8 cellular contexts compared by ENCODE assay signal in genomic region chr16:27242868-27243590, GRCh38. TPM values are rescaled to one million over a fixed set of nuclear protein-coding genes. Genes with fewer than 3 reads are reported as not detected.
DNase-seq lines count a peak whose midpoint lies in the region; ATAC-seq and TF ChIP-seq lines count a peak whose summit lies in the region.

No MANE protein-coding gene starts in this region.

- no peak overlapping the region for H4K8ac ChIP-seq in mesendoderm (ENCODE audit: low read depth, low read length)

- DNase-seq in activated T-cell treated with anti-CD3 and anti-CD28 coated beads, Interleukin-2, amount 50 U/mL, for 1 hour, result peak; percentile 42
- DNase-seq in activated T-cell treated with anti-CD3 and anti-CD28 coated beads for 4 hours, result no peak
- DNase-seq in SK-N-MC (ENCODE audit: low read depth, low spot score), result no peak
- DNase-seq in mesendoderm, result no peak
- peak; percentile 72 to 82 for DNase-seq in tibial artery
- no peak for DNase-seq in NCI-H1436 (lab: John Stamatoyannopoulos, UW)

- H3K18ac ChIP-seq in mesendoderm (ENCODE audit: low read length), result no peak overlapping the region

- H3K36me3 ChIP-seq in SK-N-MC (ENCODE audit: insufficient read depth, low read length), result no peaks in the 10 kb centered on the region; the same call in 1 of the 2 replicates
- no peaks in the 10 kb centered on the region for H3K36me3 ChIP-seq in mesendoderm (ENCODE audit: control insufficient read depth, insufficient read depth, low read length)
- no peaks in the 10 kb centered on the region for H3K36me3 ChIP-seq in tibial artery

- H3K4me3 Mint-ChIP-seq in dendritic cell treated with granulocyte-macrophage colony-stimulating factor and Interleukin-4, amounts not matched to agents 40 ng/mL and 50 ng/mL, for 4 days, result peak overlapping the region; percentile 58

- no peak for ATAC-seq in GM21723 (IDR thresholded peaks at IDR 0.05; ENCODE audit: unreplicated experiment)

- no peak for TF ChIP-seq CTCF in tibial artery (IDR thresholded peaks at IDR 0.05)

- peaks cover 2% of the 10 kb centered on the region for H3K27me3 Mint-ChIP-seq in dendritic cell treated with granulocyte-macrophage colony-stimulating factor and Interleukin-4, amounts not matched to agents 40 ng/mL and 50 ng/mL, for 4 days

- intact Hi-C loops in dendritic cell treated with granulocyte-macrophage colony-stimulating factor and Interleukin-4, amounts not matched to agents 40 ng/mL and 50 ng/mL, for 4 days (cut with micrococcal nuclease), result no loop called here
- intact Hi-C loops in tibial artery (cut with DNase I; ENCODE audit: low total_unique reads), result loop anchor here (5.0 kb wide), 1 partner anchor 84 kb away; no protein-coding TSS in a partner anchor

- peak overlapping the region; percentile 84 for H3K27ac Mint-ChIP-seq in dendritic cell treated with granulocyte-macrophage colony-stimulating factor and Interleukin-4, amounts not matched to agents 40 ng/mL and 50 ng/mL, for 4 days

- H3K36me3 Mint-ChIP-seq in dendritic cell treated with granulocyte-macrophage colony-stimulating factor and Interleukin-4, amounts not matched to agents 40 ng/mL and 50 ng/mL, for 4 days (ENCODE audit: low read depth), result peaks cover 23% of the 10 kb centered on the region

- H3K23ac ChIP-seq in mesendoderm (ENCODE audit: low read length), result peak overlapping the region; percentile 68

- H3K9me3 ChIP-seq in SK-N-MC (ENCODE audit: low read depth, low read length), result no peaks in the 10 kb centered on the region
- no peaks in the 10 kb centered on the region for H3K9me3 ChIP-seq in tibial artery

- peaks cover 63% of the 10 kb centered on the region for H3K4me1 Mint-ChIP-seq in dendritic cell treated with granulocyte-macrophage colony-stimulating factor and Interleukin-4, amounts not matched to agents 40 ng/mL and 50 ng/mL, for 4 days (ENCODE audit: low read depth)

- H3K4me2 ChIP-seq in mesendoderm (ENCODE audit: low read length), result no peak overlapping the region

- H2BK5ac ChIP-seq in mesendoderm (ENCODE audit: low read length), result no peak overlapping the region

- no peak overlapping the region for H2BK15ac ChIP-seq in mesendoderm (replicated peaks; ENCODE audit: low read depth)

- WGBS in mesendoderm (ENCODE audit: extremely low coverage, insufficient coverage, low lambda C conversion rate), result no CpG with 5 or more reads among the region's 13 CpGs

- H3K9me3 Mint-ChIP-seq in dendritic cell treated with granulocyte-macrophage colony-stimulating factor and Interleukin-4, amounts not matched to agents 40 ng/mL and 50 ng/mL, for 4 days, result peaks cover 11% of the 10 kb centered on the region

- H2BK120ac ChIP-seq in mesendoderm (ENCODE audit: low read depth, low read length), result no peak overlapping the region

- H3K79me2 ChIP-seq in mesendoderm (ENCODE audit: control insufficient read depth, insufficient read depth, low read length), result no peaks in the 10 kb centered on the region

- H3K79me1 ChIP-seq in mesendoderm (ENCODE audit: low read length), result no peaks in the 10 kb centered on the region

- 0 out of 2 replicates have a peak overlapping the region, but pooled peaks have one; percentile 31 for H3K27ac ChIP-seq in SK-N-MC
- H3K27ac ChIP-seq in mesendoderm (ENCODE audit: low read depth, low read length), result no peak overlapping the region
- peak overlapping the region; percentile 78 to 80 for H3K27ac ChIP-seq in tibial artery

- no peak overlapping the region for H4K5ac ChIP-seq in mesendoderm (ENCODE audit: low read length)

- H3K4me1 ChIP-seq in mesendoderm (ENCODE audit: control insufficient read depth, low read depth, low read length) (peaks cover 5% of the 10 kb centered on the region), tibial artery (peaks cover 0 to 71% (median 53%) of the 10 kb centered on the region in 4 donors)

- H3K27me3 ChIP-seq in mesendoderm (ENCODE audit: insufficient read depth, low read length, poor library complexity) (no peaks in the 10 kb centered on the region), tibial artery (no peaks in the 10 kb centered on the region)

- H3K56ac ChIP-seq in mesendoderm (ENCODE audit: low read length), result no peak overlapping the region

- no peak overlapping the region for H2AK5ac ChIP-seq in mesendoderm (ENCODE audit: low read length)

- no peak overlapping the region for H3K4ac ChIP-seq in mesendoderm (ENCODE audit: low read depth, low read length)

- peak overlapping the region; percentile 71 for H3K4me3 ChIP-seq in SK-N-MC
- no peak overlapping the region for H3K4me3 ChIP-seq in mesendoderm (ENCODE audit: low read length)
- peak overlapping the region; percentile 34 to 42 for H3K4me3 ChIP-seq in tibial artery

- H3K9ac ChIP-seq in SK-N-MC (ENCODE audit: insufficient read length), result peak overlapping the region; percentile 32
- H3K9ac ChIP-seq in mesendoderm (ENCODE audit: low read length), result no peak overlapping the region

RNA-seq across cellular contexts. Expression of gene NSMCE1, which starts 25.5 kb away (rescaled TPM):
- 28.5 TPM for polyA plus RNA-seq in mesendoderm (2013, experiment 1 of 2)
- polyA plus RNA-seq in mesendoderm (2013, experiment 2 of 2), result 28.2 TPM

RNA-seq across cellular contexts. Expression of gene KDM8, which starts 39.7 kb away (rescaled TPM):
- polyA plus RNA-seq in mesendoderm (2013, experiment 1 of 2), result 5.4 TPM
- polyA plus RNA-seq in mesendoderm (2013, experiment 2 of 2), result 4.7 TPM

Comparison
In these comparisons a context has a peak if more than half of its experiments do, and no peak if none do; other contexts are left out.
1. DNase-seq: peak in activated T-cell treated with anti-CD3 and anti-CD28 coated beads, Interleukin-2, amount 50 U/mL, for 1 hour (single experiment) and tibial artery (2 of 2); none in activated T-cell treated with anti-CD3 and anti-CD28 coated beads for 4 hours (single experiment), SK-N-MC (single experiment), mesendoderm (single experiment) and NCI-H1436 (single experiment).